28 cellular contexts compared by ENCODE assay signal in the genomic region with DNA sequence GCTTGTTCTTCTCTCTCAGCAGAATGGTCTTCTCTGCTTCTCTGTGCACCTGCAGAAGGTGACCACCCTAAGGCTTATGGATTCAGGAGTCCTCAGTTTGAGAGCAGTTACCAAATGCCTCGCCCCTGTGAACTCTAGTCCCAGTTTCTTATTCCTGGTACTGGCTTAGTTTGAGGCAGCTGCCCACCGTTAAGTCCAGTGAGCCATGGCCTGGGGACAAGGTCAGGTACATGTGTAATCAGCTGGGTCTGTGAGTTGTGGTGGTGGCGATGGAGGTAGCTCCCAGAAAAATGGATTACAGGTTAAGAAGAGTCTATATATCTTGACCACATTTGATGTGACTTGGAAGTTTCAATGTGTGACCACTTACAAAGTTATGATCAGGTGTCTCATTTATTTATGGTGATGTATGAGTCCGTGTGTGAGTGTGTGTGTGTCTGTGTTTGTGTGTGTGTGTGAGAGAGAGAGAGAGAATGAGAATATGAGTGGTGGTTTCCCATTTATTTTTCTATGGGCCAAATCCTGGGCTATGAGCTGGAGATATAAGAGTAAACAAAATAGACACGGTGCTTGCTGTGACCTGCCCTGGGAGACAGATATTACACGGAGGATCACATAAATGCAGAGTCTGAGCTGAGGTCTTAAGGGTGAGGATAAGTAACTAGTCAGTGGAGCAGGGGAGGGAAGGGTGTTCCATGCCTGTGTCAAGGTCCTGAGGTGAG. TPM values are rescaled to one million over a fixed set of nuclear protein-coding genes. Genes with fewer than 3 reads are reported as not detected.
DNase-seq lines count a peak whose midpoint lies in the region; ATAC-seq, FAIRE-seq and TF ChIP-seq lines count a peak whose summit lies in the region.
"Had no signal": no experiment of that assay in that cellular context is flagged by ENCODE, and none has a peak within 500 bp of the region (broad histone marks: within the 10 kb centered on the region; RNA-seq: fewer than 3 reads in every experiment).

No MANE protein-coding gene starts in this region.

- H3K27me3 ChIP-seq in GM12878 (replicated peaks in 1 of 2; ENCODE audit: control insufficient read depth in 2 of 2, insufficient read depth in 2 of 2, low read length in 1 of 2), result no peaks in the 10 kb centered on the region
- H3K27me3 ChIP-seq in foreskin keratinocyte, result no peaks in the 10 kb centered on the region
- H3K27me3 ChIP-seq in ascending aorta, result no peaks in the 10 kb centered on the region
- H3K27me3 ChIP-seq in H9 (ENCODE audit: insufficient read depth, low read length), result no peaks in the 10 kb centered on the region

- intact Hi-C loops in GM12878 (cut with micrococcal nuclease; ENCODE audit: unreplicated experiment) (no loop called here), ascending aorta (cut with DNase I) (no loop called here)

- no peak overlapping the region for H2BK20ac ChIP-seq in H9 (ENCODE audit: low read depth, low read length, poor library complexity, severe bottlenecking)

- no peaks in the 10 kb centered on the region for H3K79me1 ChIP-seq in H9 (ENCODE audit: insufficient read depth, low read depth, low read length, poor library complexity, severe bottlenecking)

- CTCF ChIA-PET in GM12878 (lab: Yijun Ruan, JAX), result interaction anchor here (0.6 to 4.2 kb wide), 5 partner anchors 16 to 60 kb away, joined by 3 to 30 read pairs (median 4); no protein-coding TSS in a partner anchor

- no peak overlapping the region for H4K5ac ChIP-seq in H9 (ENCODE audit: insufficient read length, low read depth, low read length)

- H4K20me1 ChIP-seq in GM12878 (ENCODE audit: control insufficient read depth, insufficient read depth) (no peaks in the 10 kb centered on the region), H9 (ENCODE audit: control insufficient read depth, insufficient read depth, insufficient read length) (no peaks in the 10 kb centered on the region)

- no peak overlapping the region for H4K91ac ChIP-seq in H9 (ENCODE audit: insufficient read length, low read depth, low read length)

- no peaks in the 10 kb centered on the region for H3K4me1 Mint-ChIP-seq in H9

- SMC1A ChIA-PET in GM12878 (lab: Charles Lee; ENCODE audit: uncharacterized antibody, unreplicated experiment), result interaction anchor here (0.9 to 2.9 kb wide), 2 partner anchors 13 to 22 kb away, joined by 3 to 14 read pairs; no protein-coding TSS in a partner anchor

- H3K9me3 Mint-ChIP-seq in H9, result no peaks in the 10 kb centered on the region
- H3K9me3 Mint-ChIP-seq: CD4-positive, alpha-beta memory T cell had no signal

- H3K56ac ChIP-seq in H9 (ENCODE audit: insufficient read length, low read depth, low read length), result no peak overlapping the region

- no peaks in the 10 kb centered on the region for H3K36me3 ChIP-seq in GM12878 (ENCODE audit: control insufficient read depth in 2 of 2, insufficient read depth in 2 of 2, low read length in 1 of 2)
- no peaks in the 10 kb centered on the region for H3K36me3 ChIP-seq in ascending aorta

- H3K79me2 ChIP-seq in GM12878 (ENCODE audit: control insufficient read depth, insufficient read depth, low read length) (no peaks in the 10 kb centered on the region), H9 (ENCODE audit: insufficient read depth, low read length) (no peaks in the 10 kb centered on the region)

- in situ Hi-C loops in GM12878 (cut with MboI), result no loop called here

- no peak overlapping the region for H2BK15ac ChIP-seq in H9 (ENCODE audit: low read depth, low read length)

- H3K4me3 Mint-ChIP-seq in H9, result no peak overlapping the region
- H3K4me3 Mint-ChIP-seq: CD4-positive, alpha-beta memory T cell had no signal

- FAIRE-seq in GM12878 (lab: Jason Lieb, UNC), result no peak

- H3K27ac ChIP-seq in GM12878 (ENCODE audit: control insufficient read depth, insufficient read depth), result no peak overlapping the region
- peak overlapping the region; percentile 92 for H3K27ac ChIP-seq in foreskin keratinocyte
- peak overlapping the region in 15 of 21 experiments; percentile 1 to 85 (median 70) for H3K27ac ChIP-seq in skin epidermis
- H3K27ac ChIP-seq in ascending aorta, result no peak overlapping the region
- H3K27ac ChIP-seq in H9 (ENCODE audit: insufficient read length, low read depth, low read length), result no peak overlapping the region
- H3K27ac ChIP-seq: HL-60 had no signal

- H3K9ac ChIP-seq in GM12878 (ENCODE audit: control insufficient read depth, insufficient read depth, low read length) (no peak overlapping the region), H9 (ENCODE audit: extremely low read depth, insufficient read length, low read length) (no peak overlapping the region)

- H3K4me2 ChIP-seq in GM12878 (ENCODE audit: control insufficient read depth, insufficient read depth) (no peak overlapping the region), H9 (ENCODE audit: insufficient read depth, insufficient read length, low read length) (no peak overlapping the region)

- no peak overlapping the region for H3T11ph ChIP-seq in H9 (ENCODE audit: low read length)

- ATAC-seq in GM12878, result no peak
- peak; percentile 0 for ATAC-seq in foreskin keratinocyte
- no peak for ATAC-seq in HG03571 (IDR thresholded peaks at IDR 0.05; ENCODE audit: unreplicated experiment)
- ATAC-seq: PC-3 had no signal

- H3K9me3 ChIP-seq in GM12878 (replicated peaks; ENCODE audit: control insufficient read depth, insufficient read depth, low read length) (no peaks in the 10 kb centered on the region), ascending aorta (no peaks in the 10 kb centered on the region), H9 (ENCODE audit: control insufficient read depth, low read depth, low read length) (no peaks in the 10 kb centered on the region)

- H3K4ac ChIP-seq in H9 (ENCODE audit: low read depth, low read length), result no peak overlapping the region

- POLR2A ChIA-PET in GM12878 (lab: Charles Lee), result interaction anchor here (1.0 kb wide), 1 partner anchor 15 kb away, joined by 5 read pairs; no protein-coding TSS in a partner anchor

- H3K4me3 ChIP-seq in GM12878 (no peak overlapping the region), epithelial cell of esophagus (ENCODE audit: low read length) (no peak overlapping the region), skin epidermis (no peak overlapping the region), ascending aorta (no peak overlapping the region)

- H2BK12ac ChIP-seq in H9 (ENCODE audit: insufficient read length, low read depth, low read length), result no peak overlapping the region

- no peak overlapping the region for H4K8ac ChIP-seq in H9 (replicated peaks; ENCODE audit: insufficient read length, low read depth, low read length)

- no peak for TF ChIP-seq EP300 in GM12878 (IDR thresholded peaks at IDR 0.05; ENCODE audit: borderline replicate concordance in 1 of 2, control insufficient read depth in 1 of 2, low read depth in 2 of 2, low read length in 2 of 2)

- RAD21 ChIA-PET in GM12878 (lab: Charles Lee; ENCODE audit: unreplicated experiment), result interaction anchor here (0.6 kb wide), 1 partner anchor 27 kb away, joined by 3 read pairs; no protein-coding TSS in a partner anchor

- no peak for TF ChIP-seq POLR2A in GM12878 (IDR thresholded peaks at IDR 0.05; ENCODE audit: low read depth, low read length)

- H2AFZ ChIP-seq in GM12878 (ENCODE audit: control insufficient read depth, low read depth, low read length), result peak overlapping the region; percentile 15; the same call in 1 of the 2 replicates
- no peak overlapping the region for H2AFZ ChIP-seq in H9 (ENCODE audit: low read length)

- H3K27me3 Mint-ChIP-seq in H9 (ENCODE audit: low read depth), result peaks cover 1% of the 10 kb centered on the region
- H3K27me3 Mint-ChIP-seq: CD4-positive, alpha-beta memory T cell had no signal

- no TSS peak for BruUV-seq in GM12878 (replicated peaks; lab: Mats Ljungman, UMichigan)

- H3K23me2 ChIP-seq in H9 (ENCODE audit: insufficient read length, low read depth, low read length, poor library complexity, severe bottlenecking), result no peaks in the 10 kb centered on the region

- peaks cover 13% of the 10 kb centered on the region for H3K4me1 ChIP-seq in GM12878 (ENCODE audit: control insufficient read depth, insufficient read depth, low read length)
- H3K4me1 ChIP-seq in foreskin keratinocyte, result peaks cover 36% of the 10 kb centered on the region
- no peaks in the 10 kb centered on the region for H3K4me1 ChIP-seq in ascending aorta
- H3K4me1 ChIP-seq in H9 (ENCODE audit: insufficient read depth, low read length), result peaks cover 5% of the 10 kb centered on the region; the same call in 1 of the 2 replicates

- WGBS in GM12878 (ENCODE audit: insufficient coverage, insufficient replicate concordance, low lambda C conversion rate, missing lambda C conversion rate), result 85% methylated on average over 6 of the region's 6 CpGs
- WGBS in H9 (ENCODE audit: extremely low coverage, insufficient read length, low lambda C conversion rate), result no CpG with 5 or more reads among the region's 6 CpGs

- no peak for TF ChIP-seq RAD21 in GM12878 (IDR thresholded peaks at IDR 0.05; ENCODE audit: insufficient read depth, low read depth, low read length)

- H2BK5ac ChIP-seq in H9 (ENCODE audit: insufficient read length, low read length), result no peak overlapping the region

- no peak overlapping the region for H2BK120ac ChIP-seq in H9 (ENCODE audit: low read depth, low read length, poor library complexity, severe bottlenecking)

- no peak overlapping the region for H2AK5ac ChIP-seq in H9 (ENCODE audit: insufficient read length, low read length)

- TF ChIP-seq CTCF in GM12878 (IDR thresholded peaks at IDR 0.05 in 2 of 3, conservative IDR thresholded peaks at IDR 0.05 in 1 of 3; ENCODE audit: control insufficient read depth in 2 of 3, extremely low read depth in 1 of 3, insufficient read depth in 1 of 3, low read depth in 3 of 3, low read length in 3 of 3), result no peak
- no peak for TF ChIP-seq CTCF in epithelial cell of esophagus (IDR thresholded peaks at IDR 0.05; ENCODE audit: insufficient read depth, low read depth, low read length, missing control alignments)
- no peak for TF ChIP-seq CTCF in foreskin keratinocyte (conservative IDR thresholded peaks at IDR 0.05)
- no peak for TF ChIP-seq CTCF in ascending aorta (IDR thresholded peaks at IDR 0.05)
- no peak for TF ChIP-seq CTCF in H9 (conservative IDR thresholded peaks at IDR 0.05)

- no peak overlapping the region for H3K14ac ChIP-seq in H9 (ENCODE audit: insufficient read depth, low read length)

- DNase-seq in GM12878 (ENCODE audit: low read depth, low spot score) (no peak), epithelial cell of esophagus (ENCODE audit: low read depth) (peak; percentile 92), foreskin keratinocyte (peak; percentile 83 to 86), ascending aorta (ENCODE audit: low spot score in 2 of 2) (no peak), NCI-H1930 (lab: John Stamatoyannopoulos, UW) (no peak), H9 (no peak)
- DNase-seq: C1 segment of cervical spinal cord; CD4-positive, alpha-beta memory T cell; COR-L47; DMS53; GOT3; HCEC 1CT; Karpas-422; NCI-H1092; NCI-H1417 treated with DMSO at 0.1 percent for 48 hours; NCI-H187 treated with DMSO at 0.1 percent for 48 hours; NCI-H2107; NCI-H446; NCI-H524 treated with DMSO at 0.1 percent for 48 hours; NCI-H82; NK-92 treated with Interleukin-12 subunit alpha and Interleukin-12 subunit beta, amount 100 ng/mL, for 24 hours; PC-3 had no signal

- no peaks in the 10 kb centered on the region for H3K36me3 Mint-ChIP-seq in H9 (ENCODE audit: insufficient read depth in 1 of 3, low read depth in 3 of 3)
- H3K36me3 Mint-ChIP-seq: CD4-positive, alpha-beta memory T cell had no signal

- no peak overlapping the region for H3K18ac ChIP-seq in H9 (ENCODE audit: insufficient read length, low read depth, low read length)

- H3K23ac ChIP-seq in H9 (ENCODE audit: insufficient read length, low read depth, low read length), result no peak overlapping the region

- no peak overlapping the region for H3K27ac Mint-ChIP-seq in H9
- H3K27ac Mint-ChIP-seq: CD4-positive, alpha-beta memory T cell had no signal

RNA-seq across cellular contexts. Expression of gene IL1RN, which starts 13.0 kb away (rescaled TPM):
- not detected in 2 replicates for total RNA-seq in GM12878 (2013; cell fraction: nucleolus; rRNA removed)
- total RNA-seq in GM12878 (2014; rRNA removed) (not detected in 2 replicates), GM12878 (2014; rRNA removed; fragmentation: Illumina TruSeq; extraction: Trizol) (not detected in 2 replicates), GM12878 (2021) (not detected in 2 replicates), foreskin keratinocyte (20.8 and 28.9 TPM in 2 replicates), ascending aorta (not detected), H9 (2021) (not detected in 2 replicates)
- polyA plus RNA-seq in GM12878 (2011; ENCODE audit: low read depth), result not detected
- polyA plus RNA-seq in GM12878 (2011; rRNA removed) (0.04 TPM in 1 of 2 replicates, not detected in the other), GM12878 (2014; fragmentation: Illumina TruSeq; extraction: Trizol) (0.04 and 0.43 TPM in 2 replicates), GM12878 (2014; fragmentation: Nextera tagmentation; extraction: Ambion mirVana) (under 1 TPM in 1 of 2 experiments, not detected in 1; 0.04 TPM), GM12878 (2014; rRNA removed) (not detected in 2 replicates), GM12878 (2016; fragmentation: Nextera tagmentation; extraction: Ambion mirVana) (not detected), foreskin keratinocyte (20.4 and 29.6 TPM in 2 replicates)
- not detected in 2 replicates for polyA plus RNA-seq in GM12878 (2011; cell fraction: cytosol; rRNA removed)
- not detected in 2 replicates for polyA plus RNA-seq in GM12878 (2011; cell fraction: nucleus; rRNA removed)
- polyA plus RNA-seq in GM12878 (2012), result not detected in 2 replicates
- polyA minus RNA-seq in GM12878 (2011; rRNA and poly(A)+ RNA removed), result 0.59 TPM in 1 of 2 replicates, not detected in the other
- polyA minus RNA-seq in GM12878 (2011; cell fraction: cytosol; rRNA and poly(A)+ RNA removed), result not detected in 2 replicates
- polyA minus RNA-seq in GM12878 (2011; cell fraction: nucleus; rRNA and poly(A)+ RNA removed), result not detected in 2 replicates
- total RNA-seq: A673, Daoy, G401 had no signal
- polyA plus RNA-seq: CD4-positive, alpha-beta memory T cell had no signal

RNA-seq across cellular contexts. Expression of gene IL1F10, which starts 46.6 kb away (rescaled TPM):
- total RNA-seq in GM12878 (2013; cell fraction: nucleolus; rRNA removed), result not detected in 2 replicates
- not detected in 2 replicates for total RNA-seq in GM12878 (2014; rRNA removed)
- total RNA-seq in GM12878 (2014; rRNA removed; fragmentation: Illumina TruSeq; extraction: Trizol), result not detected in 2 replicates
- not detected in 2 replicates for total RNA-seq in GM12878 (2021)
- not detected for polyA plus RNA-seq in GM12878 (2011; ENCODE audit: low read depth)
- polyA plus RNA-seq in GM12878 (2011; rRNA removed), result not detected in 2 replicates
- polyA plus RNA-seq in GM12878 (2011; cell fraction: cytosol; rRNA removed), result not detected in 2 replicates
- polyA plus RNA-seq in GM12878 (2011; cell fraction: nucleus; rRNA removed), result not detected in 2 replicates
- polyA plus RNA-seq in GM12878 (2012), result not detected in 2 replicates
- polyA plus RNA-seq in GM12878 (2014; fragmentation: Illumina TruSeq; extraction: Trizol), result not detected in 2 replicates
- not detected for polyA plus RNA-seq in GM12878 (2014; fragmentation: Nextera tagmentation; extraction: Ambion mirVana)
- polyA plus RNA-seq in GM12878 (2014; rRNA removed), result not detected in 2 replicates
- polyA plus RNA-seq in GM12878 (2016; fragmentation: Nextera tagmentation; extraction: Ambion mirVana), result not detected
- polyA minus RNA-seq in GM12878 (2011; rRNA and poly(A)+ RNA removed), result not detected in 2 replicates
- polyA minus RNA-seq in GM12878 (2011; cell fraction: cytosol; rRNA and poly(A)+ RNA removed), result not detected in 2 replicates
- polyA minus RNA-seq in GM12878 (2011; cell fraction: nucleus; rRNA and poly(A)+ RNA removed), result not detected in 2 replicates
- not detected in 2 replicates for total RNA-seq in foreskin keratinocyte
- 0.12 TPM in 1 of 2 replicates, not detected in the other for polyA plus RNA-seq in foreskin keratinocyte
- not detected for total RNA-seq in ascending aorta
- not detected in 2 replicates for total RNA-seq in H9 (2021)
- total RNA-seq: A673; CD4-positive, alpha-beta memory T cell; Daoy; G401; PC-3 had no signal
- polyA plus RNA-seq: CD4-positive, alpha-beta memory T cell had no signal

RNA-seq across cellular contexts. Expression of gene IL36RN, which starts 55.4 kb away (rescaled TPM):
- not detected in 2 replicates for total RNA-seq in GM12878 (2013; cell fraction: nucleolus; rRNA removed)
- not detected in 2 replicates for total RNA-seq in GM12878 (2014; rRNA removed)
- not detected in 2 replicates for total RNA-seq in GM12878 (2014; rRNA removed; fragmentation: Illumina TruSeq; extraction: Trizol)
- total RNA-seq in GM12878 (2021), result not detected in 2 replicates
- polyA plus RNA-seq in GM12878 (2011; ENCODE audit: low read depth), result not detected
- not detected in 2 replicates for polyA plus RNA-seq in GM12878 (2011; rRNA removed)
- polyA plus RNA-seq in GM12878 (2011; cell fraction: cytosol; rRNA removed), result not detected in 2 replicates
- polyA plus RNA-seq in GM12878 (2011; cell fraction: nucleus; rRNA removed), result not detected in 2 replicates
- polyA plus RNA-seq in GM12878 (2012), result not detected in 2 replicates
- not detected in 2 replicates for polyA plus RNA-seq in GM12878 (2014; fragmentation: Illumina TruSeq; extraction: Trizol)
- not detected for polyA plus RNA-seq in GM12878 (2014; fragmentation: Nextera tagmentation; extraction: Ambion mirVana)
- polyA plus RNA-seq in GM12878 (2014; rRNA removed), result not detected in 2 replicates
- not detected for polyA plus RNA-seq in GM12878 (2016; fragmentation: Nextera tagmentation; extraction: Ambion mirVana)
- polyA minus RNA-seq in GM12878 (2011; rRNA and poly(A)+ RNA removed), result not detected in 2 replicates
- polyA minus RNA-seq in GM12878 (2011; cell fraction: cytosol; rRNA and poly(A)+ RNA removed), result not detected in 2 replicates
- not detected in 2 replicates for polyA minus RNA-seq in GM12878 (2011; cell fraction: nucleus; rRNA and poly(A)+ RNA removed)
- total RNA-seq in foreskin keratinocyte, result 0.67 and 0.88 TPM in 2 replicates
- 0.50 and 0.60 TPM in 2 replicates for polyA plus RNA-seq in foreskin keratinocyte
- total RNA-seq in ascending aorta, result not detected
- not detected in 2 replicates for total RNA-seq in H9 (2021)
- total RNA-seq: A673; CD4-positive, alpha-beta memory T cell; Daoy; G401 had no signal
- polyA plus RNA-seq: CD4-positive, alpha-beta memory T cell had no signal

RNA-seq across cellular contexts. Expression of gene PSD4, which starts 59.4 kb away (rescaled TPM):
- 168 and 195 TPM in 2 replicates for total RNA-seq in GM12878 (2013; cell fraction: nucleolus; rRNA removed)
- total RNA-seq in GM12878 (2014; rRNA removed), result 96.0 and 98.5 TPM in 2 replicates
- total RNA-seq in GM12878 (2014; rRNA removed; fragmentation: Illumina TruSeq; extraction: Trizol), result 42.6 and 42.8 TPM in 2 replicates
- 114 and 117 TPM in 2 replicates for total RNA-seq in GM12878 (2021)
- 26.5 TPM for polyA plus RNA-seq in GM12878 (2011; ENCODE audit: low read depth)
- polyA plus RNA-seq in GM12878 (2011; rRNA removed), result 13.6 and 27.4 TPM in 2 replicates
- 29.5 and 30.9 TPM in 2 replicates for polyA plus RNA-seq in GM12878 (2011; cell fraction: cytosol; rRNA removed)
- polyA plus RNA-seq in GM12878 (2011; cell fraction: nucleus; rRNA removed), result 145 and 151 TPM in 2 replicates
- polyA plus RNA-seq in GM12878 (2012), result 55.8 and 60.1 TPM in 2 replicates
- polyA plus RNA-seq in GM12878 (2014; fragmentation: Illumina TruSeq; extraction: Trizol), result 20.8 and 48.3 TPM in 2 replicates
- polyA plus RNA-seq in GM12878 (2014; fragmentation: Nextera tagmentation; extraction: Ambion mirVana), result 1 to 10 TPM in 1 of 2 experiments, under 1 TPM in 1; 0.68 to 1.7 TPM
- polyA plus RNA-seq in GM12878 (2014; rRNA removed), result 47.9 and 59.7 TPM in 2 replicates
- polyA plus RNA-seq in GM12878 (2016; fragmentation: Nextera tagmentation; extraction: Ambion mirVana), result 10 to 100 TPM; 23.7 to 25.9 TPM
- 66.3 and 101 TPM in 2 replicates for polyA minus RNA-seq in GM12878 (2011; rRNA and poly(A)+ RNA removed)
- polyA minus RNA-seq in GM12878 (2011; cell fraction: cytosol; rRNA and poly(A)+ RNA removed), result 29.9 and 34.2 TPM in 2 replicates
- polyA minus RNA-seq in GM12878 (2011; cell fraction: nucleus; rRNA and poly(A)+ RNA removed), result 65.5 and 85.2 TPM in 2 replicates
- total RNA-seq in foreskin keratinocyte, result 34.4 and 38.2 TPM in 2 replicates
- 22.8 and 24.8 TPM in 2 replicates for polyA plus RNA-seq in foreskin keratinocyte
- total RNA-seq in ascending aorta, result 11.2 TPM
- total RNA-seq in H9 (2021), result 1.0 and 1.5 TPM in 2 replicates
- total RNA-seq: G401 had no signal

Comparison
In these comparisons a context has a peak if more than half of its experiments do, and no peak if none do; other contexts are left out.
1. DNase-seq: peak in epithelial cell of esophagus (single experiment) and foreskin keratinocyte (2 of 2); none in GM12878 (single experiment), ascending aorta (0 of 2), NCI-H1930 (0 of 2) and H9 (single experiment).
2. H3K27ac ChIP-seq: peak in foreskin keratinocyte (single experiment) and skin epidermis (15 of 21); none in GM12878 (single experiment), ascending aorta (0 of 2) and H9 (single experiment).
3. RNA of gene IL1RN, which starts 13.0 kb away (total RNA-seq): 20.8 to 28.9 TPM in foreskin keratinocyte; not detected in ascending aorta (single experiment), not detected in GM12878 and not detected in H9; every median in the first group is over 10 times any median in the second.